In genomic region chr11:67583319-67584204, GRCh38 we compare ENCODE assay signal across 8 cellular contexts. TPM values are rescaled to one million over a fixed set of nuclear protein-coding genes. Genes with fewer than 3 reads are reported as not detected.
A peak's percentile ranks its signal among the peaks of the same experiment; 100 is the strongest.
DNase-seq lines count a peak whose midpoint lies in the region; ATAC-seq, FAIRE-seq and TF ChIP-seq lines count a peak whose summit lies in the region.

Gene GSTP1 (plus strand): TSS chr11:67583812. CDS start chr11:67583844, 32 bp downstream.

- peaks cover 24% of the 10 kb centered on the region for H3K36me3 Mint-ChIP-seq in T-helper 1 cell treated with Interleukin-12 subunit alpha and Interleukin-12 subunit beta and Interleukin-4 antibody, amounts not matched to agents 30 μg/mL and 1 μg/mL, for 36 hours (ENCODE audit: low read depth)

- H3K27me3 ChIP-seq in Karpas-422 (ENCODE audit: low read length) (no peaks in the 10 kb centered on the region), right atrium auricular region (no peaks in the 10 kb centered on the region)

- H3K4me3 ChIP-seq in Karpas-422 (ENCODE audit: low read length) (peak within 1 kb of the TSS; percentile 94), right atrium auricular region (peak within 1 kb of the TSS; percentile 86 to 89)

- peaks cover 41% of the 10 kb centered on the region for H3K4me1 Mint-ChIP-seq in T-helper 1 cell treated with Interleukin-12 subunit alpha and Interleukin-12 subunit beta and Interleukin-4 antibody, amounts not matched to agents 30 μg/mL and 1 μg/mL, for 36 hours (ENCODE audit: low read depth)

- H3K27ac ChIP-seq in Karpas-422 (ENCODE audit: low read length) = peak within 1 kb of the TSS; percentile 81
- H3K27ac ChIP-seq in right atrium auricular region = peak within 1 kb of the TSS; percentile 98 to 99

- peak; percentile 83 for DNase-seq in DMS79 treated with DMSO at 0.1 percent for 48 hours (lab: John Stamatoyannopoulos, UW)
- DNase-seq in Karpas-422 = peak; percentile 96
- peak; percentile 82 for DNase-seq in amniotic epithelial cell (ENCODE audit: low read depth)
- peak; percentile 93 for DNase-seq in right atrium auricular region (ENCODE audit: low spot score)
- peak; percentile 89 for DNase-seq in putamen (ENCODE audit: low spot score)
- peak; percentile 96 for DNase-seq in urothelium cell line (ENCODE audit: low spot score)

- H3K79me2 ChIP-seq in Karpas-422 (ENCODE audit: low read length) = peaks cover 10% of the 10 kb centered on the region

- H3K9me3 ChIP-seq in Karpas-422 (ENCODE audit: low read length) (no peaks in the 10 kb centered on the region), right atrium auricular region (no peaks in the 10 kb centered on the region)

- FAIRE-seq in urothelium cell line (lab: Jason Lieb, UNC) = no peak

- H3K4me1 ChIP-seq in Karpas-422 (ENCODE audit: low read length) (peaks cover 63% of the 10 kb centered on the region), right atrium auricular region (peaks cover 0 to 20% of the 10 kb centered on the region in 2 donors)

- peak within 1 kb of the TSS; percentile 97 for H3K4me3 Mint-ChIP-seq in T-helper 1 cell treated with Interleukin-12 subunit alpha and Interleukin-12 subunit beta and Interleukin-4 antibody, amounts not matched to agents 30 μg/mL and 1 μg/mL, for 36 hours

- H3K36me3 ChIP-seq in Karpas-422 (ENCODE audit: insufficient read depth, low read length) (peaks cover 27% of the 10 kb centered on the region), right atrium auricular region (peaks cover 26% of the 10 kb centered on the region)

- no peaks in the 10 kb centered on the region for H3K9me2 ChIP-seq in Karpas-422 (replicated peaks; ENCODE audit: insufficient read depth, low read length)

- peak within 1 kb of the TSS; percentile 97 for H3K4me2 ChIP-seq in Karpas-422 (ENCODE audit: low read depth, low read length, poor library complexity, severe bottlenecking)

- peak within 1 kb of the TSS; percentile 98 for H3K9ac ChIP-seq in Karpas-422 (ENCODE audit: low read length)

- peak within 1 kb of the TSS; percentile 94 for H3K27ac Mint-ChIP-seq in T-helper 1 cell treated with Interleukin-12 subunit alpha and Interleukin-12 subunit beta and Interleukin-4 antibody, amounts not matched to agents 30 μg/mL and 1 μg/mL, for 36 hours

- peak; percentile 81 to 88 for TF ChIP-seq CTCF in right atrium auricular region (IDR thresholded peaks at IDR 0.05)

- peaks cover 27% of the 10 kb centered on the region for H3K27me3 Mint-ChIP-seq in T-helper 1 cell treated with Interleukin-12 subunit alpha and Interleukin-12 subunit beta and Interleukin-4 antibody, amounts not matched to agents 30 μg/mL and 1 μg/mL, for 36 hours (ENCODE audit: low read depth)

- H2AFZ ChIP-seq in Karpas-422 (ENCODE audit: low read length) = peak within 1 kb of the TSS; percentile 87; the same call in 1 of the 2 replicates

- ATAC-seq in GM21529 (IDR thresholded peaks at IDR 0.05; ENCODE audit: unreplicated experiment) = peak; percentile 53

- H4K20me1 ChIP-seq in Karpas-422 (ENCODE audit: insufficient read depth, low read depth, low read length) = peaks cover 15% of the 10 kb centered on the region

- H3K9me3 Mint-ChIP-seq in T-helper 1 cell treated with Interleukin-12 subunit alpha and Interleukin-12 subunit beta and Interleukin-4 antibody, amounts not matched to agents 30 μg/mL and 1 μg/mL, for 36 hours = peaks cover 9% of the 10 kb centered on the region

RNA-seq across cellular contexts. Expression of gene GSTP1, which starts in this region (rescaled TPM):
- 1,085 and 1,200 TPM in 2 replicates for total RNA-seq in Karpas-422 (2014; rRNA removed; shearing (Covaris generic); ENCODE audit: low replicate concordance)
- 100 to 1,000 TPM; 249 to 944 TPM for total RNA-seq in right atrium auricular region

Comparison
In these comparisons a context has a peak if more than half of its experiments do, and no peak if none do; other contexts are left out.
1. Peak in every context shown above with its lines: DNase-seq, ATAC-seq, H3K4me3 ChIP-seq and H3K27ac ChIP-seq.